Comparison of ENCODE assay signal across 2 cellular contexts in the genomic region with DNA sequence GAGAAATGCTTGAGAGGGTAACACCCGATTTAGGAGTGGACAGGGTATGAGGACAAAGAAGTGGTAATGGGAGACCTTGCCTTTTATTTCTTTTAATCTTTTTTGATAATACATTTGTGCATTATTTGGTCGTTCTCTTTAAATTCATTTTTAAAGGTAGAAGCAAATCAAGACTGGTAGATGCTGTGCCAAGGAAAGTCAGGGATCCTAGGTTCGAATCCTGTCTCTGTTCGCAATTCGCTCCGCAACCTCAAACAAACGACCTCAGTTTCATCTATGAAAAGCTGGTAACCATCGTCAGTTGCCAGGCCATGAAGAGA.
TF ChIP-seq lines count a peak whose summit lies in the region.

No MANE protein-coding gene starts in this region.

TF ChIP-seq in SK-N-SH, 30 proteins besides CTCF, POLR2A, EP300 and RAD21 (continued from another document):
- TF ChIP-seq, protein P1, sequence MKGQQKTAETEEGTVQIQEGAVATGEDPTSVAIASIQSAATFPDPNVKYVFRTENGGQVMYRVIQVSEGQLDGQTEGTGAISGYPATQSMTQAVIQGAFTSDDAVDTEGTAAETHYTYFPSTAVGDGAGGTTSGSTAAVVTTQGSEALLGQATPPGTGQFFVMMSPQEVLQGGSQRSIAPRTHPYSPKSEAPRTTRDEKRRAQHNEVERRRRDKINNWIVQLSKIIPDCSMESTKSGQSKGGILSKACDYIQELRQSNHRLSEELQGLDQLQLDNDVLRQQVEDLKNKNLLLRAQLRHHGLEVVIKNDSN (IDR thresholded peaks at IDR 0.05; ENCODE audit: borderline replicate concordance, low read depth) = no peak
- TF ChIP-seq EZH2phosphoT487 (IDR thresholded peaks at IDR 0.05; ENCODE audit: borderline replicate concordance, low read depth) (no peak), TAF1 (IDR thresholded peaks at IDR 0.05; ENCODE audit: borderline replicate concordance, low read depth, low read length) (no peak), FOSL2 (IDR thresholded peaks at IDR 0.05; ENCODE audit: borderline replicate concordance, low read depth) (no peak), FOXM1 (IDR thresholded peaks at IDR 0.05; ENCODE audit: low read depth) (no peak), FOXJ3 (CRISPR knock-in tag; IDR thresholded peaks at IDR 0.05) (no peak), GABPA (IDR thresholded peaks at IDR 0.05; ENCODE audit: low read depth) (no peak), RFX5 (IDR thresholded peaks at IDR 0.05; ENCODE audit: low read length) (no peak), GATA2 (CRISPR knock-in tag; IDR thresholded peaks at IDR 0.05) (no peak)
- TF ChIP-seq, protein P2, sequence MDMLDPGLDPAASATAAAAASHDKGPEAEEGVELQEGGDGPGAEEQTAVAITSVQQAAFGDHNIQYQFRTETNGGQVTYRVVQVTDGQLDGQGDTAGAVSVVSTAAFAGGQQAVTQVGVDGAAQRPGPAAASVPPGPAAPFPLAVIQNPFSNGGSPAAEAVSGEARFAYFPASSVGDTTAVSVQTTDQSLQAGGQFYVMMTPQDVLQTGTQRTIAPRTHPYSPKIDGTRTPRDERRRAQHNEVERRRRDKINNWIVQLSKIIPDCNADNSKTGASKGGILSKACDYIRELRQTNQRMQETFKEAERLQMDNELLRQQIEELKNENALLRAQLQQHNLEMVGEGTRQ (IDR thresholded peaks at IDR 0.05; ENCODE audit: borderline replicate concordance, low read depth, low read length) = no peak
- TF ChIP-seq, protein P3, sequence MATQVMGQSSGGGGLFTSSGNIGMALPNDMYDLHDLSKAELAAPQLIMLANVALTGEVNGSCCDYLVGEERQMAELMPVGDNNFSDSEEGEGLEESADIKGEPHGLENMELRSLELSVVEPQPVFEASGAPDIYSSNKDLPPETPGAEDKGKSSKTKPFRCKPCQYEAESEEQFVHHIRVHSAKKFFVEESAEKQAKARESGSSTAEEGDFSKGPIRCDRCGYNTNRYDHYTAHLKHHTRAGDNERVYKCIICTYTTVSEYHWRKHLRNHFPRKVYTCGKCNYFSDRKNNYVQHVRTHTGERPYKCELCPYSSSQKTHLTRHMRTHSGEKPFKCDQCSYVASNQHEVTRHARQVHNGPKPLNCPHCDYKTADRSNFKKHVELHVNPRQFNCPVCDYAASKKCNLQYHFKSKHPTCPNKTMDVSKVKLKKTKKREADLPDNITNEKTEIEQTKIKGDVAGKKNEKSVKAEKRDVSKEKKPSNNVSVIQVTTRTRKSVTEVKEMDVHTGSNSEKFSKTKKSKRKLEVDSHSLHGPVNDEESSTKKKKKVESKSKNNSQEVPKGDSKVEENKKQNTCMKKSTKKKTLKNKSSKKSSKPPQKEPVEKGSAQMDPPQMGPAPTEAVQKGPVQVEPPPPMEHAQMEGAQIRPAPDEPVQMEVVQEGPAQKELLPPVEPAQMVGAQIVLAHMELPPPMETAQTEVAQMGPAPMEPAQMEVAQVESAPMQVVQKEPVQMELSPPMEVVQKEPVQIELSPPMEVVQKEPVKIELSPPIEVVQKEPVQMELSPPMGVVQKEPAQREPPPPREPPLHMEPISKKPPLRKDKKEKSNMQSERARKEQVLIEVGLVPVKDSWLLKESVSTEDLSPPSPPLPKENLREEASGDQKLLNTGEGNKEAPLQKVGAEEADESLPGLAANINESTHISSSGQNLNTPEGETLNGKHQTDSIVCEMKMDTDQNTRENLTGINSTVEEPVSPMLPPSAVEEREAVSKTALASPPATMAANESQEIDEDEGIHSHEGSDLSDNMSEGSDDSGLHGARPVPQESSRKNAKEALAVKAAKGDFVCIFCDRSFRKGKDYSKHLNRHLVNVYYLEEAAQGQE (IDR thresholded peaks at IDR 0.05; ENCODE audit: low read depth, low read length) = no peak
- TF ChIP-seq, protein P4, sequence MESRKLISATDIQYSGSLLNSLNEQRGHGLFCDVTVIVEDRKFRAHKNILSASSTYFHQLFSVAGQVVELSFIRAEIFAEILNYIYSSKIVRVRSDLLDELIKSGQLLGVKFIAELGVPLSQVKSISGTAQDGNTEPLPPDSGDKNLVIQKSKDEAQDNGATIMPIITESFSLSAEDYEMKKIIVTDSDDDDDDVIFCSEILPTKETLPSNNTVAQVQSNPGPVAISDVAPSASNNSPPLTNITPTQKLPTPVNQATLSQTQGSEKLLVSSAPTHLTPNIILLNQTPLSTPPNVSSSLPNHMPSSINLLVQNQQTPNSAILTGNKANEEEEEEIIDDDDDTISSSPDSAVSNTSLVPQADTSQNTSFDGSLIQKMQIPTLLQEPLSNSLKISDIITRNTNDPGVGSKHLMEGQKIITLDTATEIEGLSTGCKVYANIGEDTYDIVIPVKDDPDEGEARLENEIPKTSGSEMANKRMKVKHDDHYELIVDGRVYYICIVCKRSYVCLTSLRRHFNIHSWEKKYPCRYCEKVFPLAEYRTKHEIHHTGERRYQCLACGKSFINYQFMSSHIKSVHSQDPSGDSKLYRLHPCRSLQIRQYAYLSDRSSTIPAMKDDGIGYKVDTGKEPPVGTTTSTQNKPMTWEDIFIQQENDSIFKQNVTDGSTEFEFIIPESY (IDR thresholded peaks at IDR 0.05; ENCODE audit: borderline replicate concordance, low read depth) = no peak
- TF ChIP-seq, protein P5, sequence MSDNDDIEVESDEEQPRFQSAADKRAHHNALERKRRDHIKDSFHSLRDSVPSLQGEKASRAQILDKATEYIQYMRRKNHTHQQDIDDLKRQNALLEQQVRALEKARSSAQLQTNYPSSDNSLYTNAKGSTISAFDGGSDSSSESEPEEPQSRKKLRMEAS (IDR thresholded peaks at IDR 0.05; ENCODE audit: low read depth) = no peak

TF ChIP-seq in WTC11, 78 proteins besides CTCF, POLR2A, EP300 and RAD21 (continued from another document and continues in another):
- TF ChIP-seq, protein P6, sequence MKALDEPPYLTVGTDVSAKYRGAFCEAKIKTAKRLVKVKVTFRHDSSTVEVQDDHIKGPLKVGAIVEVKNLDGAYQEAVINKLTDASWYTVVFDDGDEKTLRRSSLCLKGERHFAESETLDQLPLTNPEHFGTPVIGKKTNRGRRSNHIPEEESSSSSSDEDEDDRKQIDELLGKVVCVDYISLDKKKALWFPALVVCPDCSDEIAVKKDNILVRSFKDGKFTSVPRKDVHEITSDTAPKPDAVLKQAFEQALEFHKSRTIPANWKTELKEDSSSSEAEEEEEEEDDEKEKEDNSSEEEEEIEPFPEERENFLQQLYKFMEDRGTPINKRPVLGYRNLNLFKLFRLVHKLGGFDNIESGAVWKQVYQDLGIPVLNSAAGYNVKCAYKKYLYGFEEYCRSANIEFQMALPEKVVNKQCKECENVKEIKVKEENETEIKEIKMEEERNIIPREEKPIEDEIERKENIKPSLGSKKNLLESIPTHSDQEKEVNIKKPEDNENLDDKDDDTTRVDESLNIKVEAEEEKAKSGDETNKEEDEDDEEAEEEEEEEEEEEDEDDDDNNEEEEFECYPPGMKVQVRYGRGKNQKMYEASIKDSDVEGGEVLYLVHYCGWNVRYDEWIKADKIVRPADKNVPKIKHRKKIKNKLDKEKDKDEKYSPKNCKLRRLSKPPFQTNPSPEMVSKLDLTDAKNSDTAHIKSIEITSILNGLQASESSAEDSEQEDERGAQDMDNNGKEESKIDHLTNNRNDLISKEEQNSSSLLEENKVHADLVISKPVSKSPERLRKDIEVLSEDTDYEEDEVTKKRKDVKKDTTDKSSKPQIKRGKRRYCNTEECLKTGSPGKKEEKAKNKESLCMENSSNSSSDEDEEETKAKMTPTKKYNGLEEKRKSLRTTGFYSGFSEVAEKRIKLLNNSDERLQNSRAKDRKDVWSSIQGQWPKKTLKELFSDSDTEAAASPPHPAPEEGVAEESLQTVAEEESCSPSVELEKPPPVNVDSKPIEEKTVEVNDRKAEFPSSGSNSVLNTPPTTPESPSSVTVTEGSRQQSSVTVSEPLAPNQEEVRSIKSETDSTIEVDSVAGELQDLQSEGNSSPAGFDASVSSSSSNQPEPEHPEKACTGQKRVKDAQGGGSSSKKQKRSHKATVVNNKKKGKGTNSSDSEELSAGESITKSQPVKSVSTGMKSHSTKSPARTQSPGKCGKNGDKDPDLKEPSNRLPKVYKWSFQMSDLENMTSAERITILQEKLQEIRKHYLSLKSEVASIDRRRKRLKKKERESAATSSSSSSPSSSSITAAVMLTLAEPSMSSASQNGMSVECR (CRISPR knock-in tag; IDR thresholded peaks at IDR 0.05; ENCODE audit: borderline replicate concordance) = no peak
- TF ChIP-seq, protein P7, sequence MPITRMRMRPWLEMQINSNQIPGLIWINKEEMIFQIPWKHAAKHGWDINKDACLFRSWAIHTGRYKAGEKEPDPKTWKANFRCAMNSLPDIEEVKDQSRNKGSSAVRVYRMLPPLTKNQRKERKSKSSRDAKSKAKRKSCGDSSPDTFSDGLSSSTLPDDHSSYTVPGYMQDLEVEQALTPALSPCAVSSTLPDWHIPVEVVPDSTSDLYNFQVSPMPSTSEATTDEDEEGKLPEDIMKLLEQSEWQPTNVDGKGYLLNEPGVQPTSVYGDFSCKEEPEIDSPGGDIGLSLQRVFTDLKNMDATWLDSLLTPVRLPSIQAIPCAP (CRISPR knock-in tag; IDR thresholded peaks at IDR 0.05) = no peak
- TF ChIP-seq FOXK1 (CRISPR knock-in tag; IDR thresholded peaks at IDR 0.05) (no peak), ZNF121 (CRISPR knock-in tag; IDR thresholded peaks at IDR 0.05) (no peak), SMAD3 (CRISPR knock-in tag; IDR thresholded peaks at IDR 0.05; ENCODE audit: borderline replicate concordance) (no peak)
- TF ChIP-seq, protein P8, sequence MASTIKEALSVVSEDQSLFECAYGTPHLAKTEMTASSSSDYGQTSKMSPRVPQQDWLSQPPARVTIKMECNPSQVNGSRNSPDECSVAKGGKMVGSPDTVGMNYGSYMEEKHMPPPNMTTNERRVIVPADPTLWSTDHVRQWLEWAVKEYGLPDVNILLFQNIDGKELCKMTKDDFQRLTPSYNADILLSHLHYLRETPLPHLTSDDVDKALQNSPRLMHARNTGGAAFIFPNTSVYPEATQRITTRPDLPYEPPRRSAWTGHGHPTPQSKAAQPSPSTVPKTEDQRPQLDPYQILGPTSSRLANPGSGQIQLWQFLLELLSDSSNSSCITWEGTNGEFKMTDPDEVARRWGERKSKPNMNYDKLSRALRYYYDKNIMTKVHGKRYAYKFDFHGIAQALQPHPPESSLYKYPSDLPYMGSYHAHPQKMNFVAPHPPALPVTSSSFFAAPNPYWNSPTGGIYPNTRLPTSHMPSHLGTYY (CRISPR knock-in tag; IDR thresholded peaks at IDR 0.05) = no peak
- TF ChIP-seq, protein P9, sequence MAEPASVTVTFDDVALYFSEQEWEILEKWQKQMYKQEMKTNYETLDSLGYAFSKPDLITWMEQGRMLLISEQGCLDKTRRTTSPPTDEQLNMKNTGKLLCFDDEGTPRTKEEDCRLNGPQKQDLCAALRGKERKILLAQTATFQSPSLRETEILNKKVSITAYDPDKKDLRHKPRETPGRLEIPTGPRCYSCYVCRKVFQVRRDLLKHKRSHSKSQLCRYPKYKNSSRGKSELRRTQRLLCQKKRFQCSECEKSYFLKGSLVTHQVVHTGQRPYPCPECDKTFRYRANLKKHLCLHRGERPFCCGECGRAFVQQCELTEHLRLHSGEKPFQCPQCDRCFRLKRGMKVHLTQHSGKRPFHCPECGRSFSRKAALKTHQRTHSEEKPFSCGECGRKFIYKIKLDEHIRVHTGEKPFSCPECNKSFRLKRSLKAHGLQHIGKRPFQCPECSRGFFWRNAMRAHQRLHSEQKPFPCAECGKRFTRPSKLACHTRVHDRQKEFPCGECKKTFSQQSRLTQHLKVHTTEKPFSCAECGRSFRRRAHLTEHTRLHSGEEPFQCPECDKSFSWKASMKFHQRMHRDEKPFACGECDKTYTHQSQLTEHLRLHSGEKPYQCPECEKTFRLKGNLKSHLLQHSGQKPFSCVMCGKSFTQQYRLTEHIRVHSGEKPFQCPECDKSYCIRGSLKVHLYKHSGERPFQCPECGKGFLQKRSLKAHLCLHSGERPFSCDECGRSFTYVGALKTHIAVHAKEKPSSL (CRISPR knock-in tag; conservative IDR thresholded peaks at IDR 0.05) = no peak
- TF ChIP-seq, protein P10, sequence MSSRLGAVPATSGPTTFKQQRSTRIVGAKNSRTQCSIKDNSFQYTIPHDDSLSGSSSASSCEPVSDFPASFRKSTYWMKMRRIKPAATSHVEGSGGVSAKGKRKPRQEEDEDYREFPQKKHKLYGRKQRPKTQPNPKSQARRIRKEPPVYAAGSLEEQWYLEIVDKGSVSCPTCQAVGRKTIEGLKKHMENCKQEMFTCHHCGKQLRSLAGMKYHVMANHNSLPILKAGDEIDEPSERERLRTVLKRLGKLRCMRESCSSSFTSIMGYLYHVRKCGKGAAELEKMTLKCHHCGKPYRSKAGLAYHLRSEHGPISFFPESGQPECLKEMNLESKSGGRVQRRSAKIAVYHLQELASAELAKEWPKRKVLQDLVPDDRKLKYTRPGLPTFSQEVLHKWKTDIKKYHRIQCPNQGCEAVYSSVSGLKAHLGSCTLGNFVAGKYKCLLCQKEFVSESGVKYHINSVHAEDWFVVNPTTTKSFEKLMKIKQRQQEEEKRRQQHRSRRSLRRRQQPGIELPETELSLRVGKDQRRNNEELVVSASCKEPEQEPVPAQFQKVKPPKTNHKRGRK (CRISPR knock-in tag; IDR thresholded peaks at IDR 0.05; ENCODE audit: borderline replicate concordance) = no peak
- TF ChIP-seq, protein P11, sequence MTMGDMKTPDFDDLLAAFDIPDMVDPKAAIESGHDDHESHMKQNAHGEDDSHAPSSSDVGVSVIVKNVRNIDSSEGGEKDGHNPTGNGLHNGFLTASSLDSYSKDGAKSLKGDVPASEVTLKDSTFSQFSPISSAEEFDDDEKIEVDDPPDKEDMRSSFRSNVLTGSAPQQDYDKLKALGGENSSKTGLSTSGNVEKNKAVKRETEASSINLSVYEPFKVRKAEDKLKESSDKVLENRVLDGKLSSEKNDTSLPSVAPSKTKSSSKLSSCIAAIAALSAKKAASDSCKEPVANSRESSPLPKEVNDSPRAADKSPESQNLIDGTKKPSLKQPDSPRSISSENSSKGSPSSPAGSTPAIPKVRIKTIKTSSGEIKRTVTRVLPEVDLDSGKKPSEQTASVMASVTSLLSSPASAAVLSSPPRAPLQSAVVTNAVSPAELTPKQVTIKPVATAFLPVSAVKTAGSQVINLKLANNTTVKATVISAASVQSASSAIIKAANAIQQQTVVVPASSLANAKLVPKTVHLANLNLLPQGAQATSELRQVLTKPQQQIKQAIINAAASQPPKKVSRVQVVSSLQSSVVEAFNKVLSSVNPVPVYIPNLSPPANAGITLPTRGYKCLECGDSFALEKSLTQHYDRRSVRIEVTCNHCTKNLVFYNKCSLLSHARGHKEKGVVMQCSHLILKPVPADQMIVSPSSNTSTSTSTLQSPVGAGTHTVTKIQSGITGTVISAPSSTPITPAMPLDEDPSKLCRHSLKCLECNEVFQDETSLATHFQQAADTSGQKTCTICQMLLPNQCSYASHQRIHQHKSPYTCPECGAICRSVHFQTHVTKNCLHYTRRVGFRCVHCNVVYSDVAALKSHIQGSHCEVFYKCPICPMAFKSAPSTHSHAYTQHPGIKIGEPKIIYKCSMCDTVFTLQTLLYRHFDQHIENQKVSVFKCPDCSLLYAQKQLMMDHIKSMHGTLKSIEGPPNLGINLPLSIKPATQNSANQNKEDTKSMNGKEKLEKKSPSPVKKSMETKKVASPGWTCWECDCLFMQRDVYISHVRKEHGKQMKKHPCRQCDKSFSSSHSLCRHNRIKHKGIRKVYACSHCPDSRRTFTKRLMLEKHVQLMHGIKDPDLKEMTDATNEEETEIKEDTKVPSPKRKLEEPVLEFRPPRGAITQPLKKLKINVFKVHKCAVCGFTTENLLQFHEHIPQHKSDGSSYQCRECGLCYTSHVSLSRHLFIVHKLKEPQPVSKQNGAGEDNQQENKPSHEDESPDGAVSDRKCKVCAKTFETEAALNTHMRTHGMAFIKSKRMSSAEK (CRISPR knock-in tag; IDR thresholded peaks at IDR 0.05; ENCODE audit: borderline replicate concordance) = no peak
